Comparison of ENCODE assay signal across 20 cellular contexts in genomic region chrX:152445926-152446325, GRCh38. TPM values are rescaled to one million over a fixed set of nuclear protein-coding genes. Genes with fewer than 3 reads are reported as not detected.
"Had no signal": no experiment of that assay in that cellular context is flagged by ENCODE, and none has a peak within 500 bp of the region (broad histone marks: within the 10 kb centered on the region; RNA-seq: fewer than 3 reads in every experiment).

No MANE protein-coding gene starts in this region.

- H3K9me3 ChIP-seq: breast epithelium, left ventricle myocardium inferior, tibial nerve, vagina had no signal

- ATAC-seq: activated CD8-positive, alpha-beta T cell treated with anti-CD3 and anti-CD28 coated beads, Interleukin-2, amount 10 ng/mL, durations not matched to agents 7 days and 5 days had no signal

- H3K27ac ChIP-seq: breast epithelium, coronary artery, left ventricle myocardium inferior, tibial nerve, vagina had no signal

- H3K4me1 ChIP-seq: breast epithelium, left ventricle myocardium inferior, tibial nerve, vagina had no signal

- DNase-seq: activated CD4-positive, alpha-beta T cell treated with anti-CD3 and anti-CD28 coated beads, Interleukin-2, amount 10 ng/mL, durations not matched to agents 24 days and 14 days; activated CD8-positive, alpha-beta T cell treated with anti-CD3 and anti-CD28 coated beads, Interleukin-2, amount 10 ng/mL, durations not matched to agents 7 days and 5 days; activated naive CD4-positive, alpha-beta T cell treated with anti-CD3 and anti-CD28 coated beads for 36 hours; activated T-cell treated with anti-CD3 and anti-CD28 coated beads, Interleukin-2, amount 50 U/mL, for 24 hours; erythroblast; left ventricle myocardium inferior; mammary epithelial cell; nephron progenitor cell; nucleus accumbens; posterior cingulate gyrus; stimulated activated CD4-positive, alpha-beta T cell treated with anti-CD3 and anti-CD28 coated beads, Interleukin-2, amount 100 ng/mL, for 24 hours; stimulated activated naive CD4-positive, alpha-beta T cell treated with Interleukin-2 at 50 U/mL for 16 hours; substantia nigra had no signal

- H3K27me3 ChIP-seq: tibial nerve, vagina had no signal

- H3K4me3 ChIP-seq: breast epithelium, coronary artery, left ventricle myocardium inferior, tibial nerve, vagina had no signal

- H3K36me3 ChIP-seq: breast epithelium, left ventricle myocardium inferior, tibial nerve, vagina had no signal

RNA-seq across cellular contexts. Expression of gene GABRA3, which starts 5.2 kb away (rescaled TPM):
- total RNA-seq: activated CD4-positive, alpha-beta T cell treated with anti-CD3 and anti-CD28 coated beads, Interleukin-2, amount 10 ng/mL, durations not matched to agents 24 days and 14 days; activated CD8-positive, alpha-beta T cell treated with anti-CD3 and anti-CD28 coated beads, Interleukin-2, amount 10 ng/mL, durations not matched to agents 7 days and 5 days; activated naive CD4-positive, alpha-beta T cell treated with anti-CD3 and anti-CD28 coated beads for 36 hours; activated T-helper 2 cell treated with anti-CD3 and anti-CD28 coated beads, Interferon-gamma antibody, Interleukin-2, Interleukin-4, amounts not matched to agents 10 μg/mL and 5 μg/mL and 100 μg/mL, durations not matched to agents 14 hours and 24 hours and 36 hours; breast epithelium; kidney epithelial cell; left ventricle myocardium inferior; mammary epithelial cell; myocyte; tibial nerve; vagina had no signal
- polyA plus RNA-seq: mammary epithelial cell had no signal
